Comparison of ENCODE assay signal across 27 cellular contexts in genomic region chr12:102459314-102459713, GRCh38. TPM values are rescaled to one million over a fixed set of nuclear protein-coding genes. Genes with fewer than 3 reads are reported as not detected.
"Had no signal": no experiment of that assay in that cellular context is flagged by ENCODE, and none has a peak within 500 bp of the region (broad histone marks: within the 10 kb centered on the region; RNA-seq: fewer than 3 reads in every experiment).

No MANE protein-coding gene starts in this region.

- FAIRE-seq: TTC549 had no signal

- H3K27me3 ChIP-seq: brain microvascular endothelial cell, cardiac muscle cell, Peyer's patch had no signal

- H3K9ac ChIP-seq: KMS-11 had no signal

- ATAC-seq: activated T-helper 17 cell treated with anti-CD3 and anti-CD28 coated beads, Interleukin-2, amount 50 U/mL, for 72 hours; T-helper 17 cell had no signal

- H3K9me3 ChIP-seq: Peyer's patch had no signal

- H3K36me3 ChIP-seq: brain microvascular endothelial cell, cardiac muscle cell, Peyer's patch had no signal

- H3K27ac ChIP-seq: brain microvascular endothelial cell, cardiac muscle cell, KMS-11, Peyer's patch, RWPE1, VCaP had no signal

- H3K4me2 ChIP-seq: KMS-11 had no signal

- DNase-seq: activated CD4-positive, alpha-beta memory T cell treated with anti-CD3 and anti-CD28 coated beads, Interleukin-2, amount 10 ng/mL, durations not matched to agents 7 days and 5 days; activated CD4-positive, alpha-beta T cell treated with anti-CD3 and anti-CD28 coated beads, Interleukin-2, amount 10 ng/mL, durations not matched to agents 7 days and 5 days; activated CD4-positive, CD25-positive, alpha-beta regulatory T cell; activated gamma-delta T cell; activated naive CD4-positive, alpha-beta T cell treated with anti-CD3 and anti-CD28 coated beads, Interleukin-2, amount 10 ng/mL, durations not matched to agents 7 days and 5 days; activated naive CD8-positive, alpha-beta T cell treated with anti-CD3 and anti-CD28 coated beads for 36 hours; activated T-cell treated with anti-CD3 and anti-CD28 coated beads for 4 hours; activated T-cell treated with anti-CD3 and anti-CD28 coated beads, Interleukin-2, amount 50 U/mL, for 48 hours; brain microvascular endothelial cell; NCI-H1092; NCI-H1417; NCI-H2029; NCI-H2107; NCI-H510A treated with DMSO at 0.1 percent for 48 hours; NCI-H69; NK-92 treated with Interleukin-12 subunit alpha and Interleukin-12 subunit beta, amount 100 ng/mL, for 24 hours; Peyer's patch; SHP77 treated with DMSO at 0.1 percent for 48 hours; T-helper 17 cell; T-helper 9 cell had no signal

- H3K4me1 ChIP-seq: Peyer's patch had no signal

- H3K4me3 ChIP-seq: cardiac muscle cell, Peyer's patch had no signal

RNA-seq across cellular contexts. Expression of gene IGF1, which starts 21.0 kb away (rescaled TPM):
- total RNA-seq: cardiac muscle cell, MCF 10A, T-helper 17 cell had no signal
- polyA plus RNA-seq: cardiac muscle cell had no signal
